ENCODE assay signal across 1 cellular context in the genomic region with DNA sequence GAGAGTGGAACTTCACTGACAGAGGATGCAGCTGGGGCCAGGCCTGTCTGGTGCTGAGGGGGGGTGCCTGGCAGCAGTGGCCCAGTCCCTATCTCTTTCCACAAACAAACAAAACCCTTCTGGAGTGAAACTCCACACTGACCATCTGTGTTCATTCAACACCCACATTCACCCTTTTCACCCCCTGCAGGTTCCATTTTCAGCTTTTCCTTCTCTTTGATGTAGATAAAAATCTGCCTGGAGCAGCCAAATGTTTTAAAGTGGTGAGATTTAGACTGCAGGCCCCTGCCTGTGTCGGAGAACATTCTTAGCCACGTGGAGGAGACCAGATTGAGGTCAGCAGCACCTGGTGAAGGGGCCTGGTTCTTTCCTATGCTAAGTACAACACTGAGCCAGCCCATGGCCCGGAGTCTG.
TF ChIP-seq lines count a peak whose summit lies in the region.

No MANE protein-coding gene starts in this region.

TF ChIP-seq in SK-N-SH treated with all-trans-retinoic acid at 6 μM for 48 hours, 23 proteins besides CTCF, POLR2A, EP300 and RAD21 (continued from another document):
- TF ChIP-seq, protein P1, sequence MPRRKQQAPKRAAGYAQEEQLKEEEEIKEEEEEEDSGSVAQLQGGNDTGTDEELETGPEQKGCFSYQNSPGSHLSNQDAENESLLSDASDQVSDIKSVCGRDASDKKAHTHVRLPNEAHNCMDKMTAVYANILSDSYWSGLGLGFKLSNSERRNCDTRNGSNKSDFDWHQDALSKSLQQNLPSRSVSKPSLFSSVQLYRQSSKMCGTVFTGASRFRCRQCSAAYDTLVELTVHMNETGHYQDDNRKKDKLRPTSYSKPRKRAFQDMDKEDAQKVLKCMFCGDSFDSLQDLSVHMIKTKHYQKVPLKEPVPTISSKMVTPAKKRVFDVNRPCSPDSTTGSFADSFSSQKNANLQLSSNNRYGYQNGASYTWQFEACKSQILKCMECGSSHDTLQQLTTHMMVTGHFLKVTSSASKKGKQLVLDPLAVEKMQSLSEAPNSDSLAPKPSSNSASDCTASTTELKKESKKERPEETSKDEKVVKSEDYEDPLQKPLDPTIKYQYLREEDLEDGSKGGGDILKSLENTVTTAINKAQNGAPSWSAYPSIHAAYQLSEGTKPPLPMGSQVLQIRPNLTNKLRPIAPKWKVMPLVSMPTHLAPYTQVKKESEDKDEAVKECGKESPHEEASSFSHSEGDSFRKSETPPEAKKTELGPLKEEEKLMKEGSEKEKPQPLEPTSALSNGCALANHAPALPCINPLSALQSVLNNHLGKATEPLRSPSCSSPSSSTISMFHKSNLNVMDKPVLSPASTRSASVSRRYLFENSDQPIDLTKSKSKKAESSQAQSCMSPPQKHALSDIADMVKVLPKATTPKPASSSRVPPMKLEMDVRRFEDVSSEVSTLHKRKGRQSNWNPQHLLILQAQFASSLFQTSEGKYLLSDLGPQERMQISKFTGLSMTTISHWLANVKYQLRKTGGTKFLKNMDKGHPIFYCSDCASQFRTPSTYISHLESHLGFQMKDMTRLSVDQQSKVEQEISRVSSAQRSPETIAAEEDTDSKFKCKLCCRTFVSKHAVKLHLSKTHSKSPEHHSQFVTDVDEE (CRISPR knock-in tag; IDR thresholded peaks at IDR 0.05), result peak; percentile 73
